ENCODE assay signal across 9 cellular contexts in genomic region chr12:26317942-26318565, GRCh38.
A peak's percentile ranks its signal among the peaks of the same experiment; 100 is the strongest.
DNase-seq lines count a peak whose midpoint lies in the region; ATAC-seq, FAIRE-seq and TF ChIP-seq lines count a peak whose summit lies in the region.
"Had no signal": no experiment of that assay in that cellular context is flagged by ENCODE, and none has a peak within 500 bp of the region (broad histone marks: within the 10 kb centered on the region; RNA-seq: fewer than 3 reads in every experiment).

No MANE protein-coding gene starts in this region.

- peak overlapping the region; percentile 43 for H3K27ac ChIP-seq in BLaER1

- H3K4me2 ChIP-seq in BLaER1 = peak overlapping the region; percentile 76

- no peak for TF ChIP-seq POLR2A in GM12891 (IDR thresholded peaks at IDR 0.05; ENCODE audit: low read depth, low read length)

- H3K9me3 ChIP-seq in BLaER1 = peaks cover 14% of the 10 kb centered on the region

- FAIRE-seq in HTR-8/SVneo (lab: Jason Lieb, UNC) (peak; percentile 58), GM12891 (lab: Jason Lieb, UNC) (no peak)
- FAIRE-seq: colon had no signal

- H3K27me3 ChIP-seq in BLaER1 = no peaks in the 10 kb centered on the region

- ATAC-seq in GM21528 (IDR thresholded peaks at IDR 0.05; ENCODE audit: low FRiP score, unreplicated experiment) = peak; percentile 50

- no peak for TF ChIP-seq CTCF in fibroblast of pulmonary artery (IDR thresholded peaks at IDR 0.05; ENCODE audit: low read length, missing control alignments)

- peaks cover 31% of the 10 kb centered on the region for H3K4me1 ChIP-seq in BLaER1

- DNase-seq in HTR-8/SVneo (ENCODE audit: insufficient read length, low spot score) (peak; percentile 27), fibroblast of pulmonary artery (ENCODE audit: low read depth) (peak; percentile 70), NCI-H345 treated with DMSO at 0.1 percent for 48 hours (lab: John Stamatoyannopoulos, UW; ENCODE audit: unreplicated experiment) (no peak), GM12891 (ENCODE audit: insufficient read length, low spot score) (no peak), cerebellar nuclear complex (lab: John Stamatoyannopoulos, UW) (no peak), NCI-H2029 treated with DMSO at 0.1 percent for 48 hours (lab: John Stamatoyannopoulos, UW) (no peak)

- H3K4me3 ChIP-seq in BLaER1 (no peak overlapping the region), fibroblast of pulmonary artery (replicated peaks; ENCODE audit: low read depth, low read length) (no peak overlapping the region)

- H4K20me1 ChIP-seq in BLaER1 = no peaks in the 10 kb centered on the region

- H3K36me3 ChIP-seq in BLaER1 = no peaks in the 10 kb centered on the region

- H3K9ac ChIP-seq in BLaER1 = no peak overlapping the region

TF ChIP-seq in GM12891, 5 proteins besides CTCF, POLR2A, EP300 and RAD21:
- TF ChIP-seq POLR2AphosphoS5 (IDR thresholded peaks at IDR 0.05; ENCODE audit: low read depth, low read length) (no peak), PAX5 (IDR thresholded peaks at IDR 0.05; ENCODE audit: insufficient read depth, low read length, severe bottlenecking) (no peak), POU2F2 (IDR thresholded peaks at IDR 0.05; ENCODE audit: low read depth, low read length) (no peak), TAF1 (IDR thresholded peaks at IDR 0.05; ENCODE audit: low read depth, low read length) (no peak), SPI1 (IDR thresholded peaks at IDR 0.05; ENCODE audit: low read depth, low read length) (no peak)

Comparison
In these comparisons a context has a peak if more than half of its experiments do, and no peak if none do; other contexts are left out.
1. DNase-seq: peak in HTR-8/SVneo (single experiment) and fibroblast of pulmonary artery (single experiment); none in NCI-H345 treated with DMSO at 0.1 percent for 48 hours (single experiment), GM12891 (single experiment), cerebellar nuclear complex (0 of 2) and NCI-H2029 treated with DMSO at 0.1 percent for 48 hours (single experiment).